9 cellular contexts compared by ENCODE assay signal in genomic region chr13:97259787-97260641, GRCh38. TPM values are rescaled to one million over a fixed set of nuclear protein-coding genes. Genes with fewer than 3 reads are reported as not detected.
DNase-seq lines count a peak whose midpoint lies in the region; ATAC-seq and TF ChIP-seq lines count a peak whose summit lies in the region.
"Had no signal": no experiment of that assay in that cellular context is flagged by ENCODE, and none has a peak within 500 bp of the region (broad histone marks: within the 10 kb centered on the region; RNA-seq: fewer than 3 reads in every experiment).

No MANE protein-coding gene starts in this region.

- H3K4me3 Mint-ChIP-seq in neural progenitor cell: no peak overlapping the region

- DNase-seq in Caki2 (ENCODE audit: low read depth) (peak; percentile 82), SHP77 treated with DMSO at 0.1 percent for 48 hours (lab: John Stamatoyannopoulos, UW) (peak; percentile 56), fibroblast of gingiva (ENCODE audit: low read depth) (peak; percentile 34), neural progenitor cell (ENCODE audit: low spot score) (no peak), NCI-H2081 (lab: John Stamatoyannopoulos, UW) (no peak), NCI-H345 (lab: John Stamatoyannopoulos, UW) (no peak), NCI-H2196 (lab: John Stamatoyannopoulos, UW; ENCODE audit: unreplicated experiment) (no peak)

- H3K27ac Mint-ChIP-seq in neural progenitor cell: peak overlapping the region; percentile 64

- no peaks in the 10 kb centered on the region for H3K9me3 ChIP-seq in neural progenitor cell (ENCODE audit: low read depth)

- no peaks in the 10 kb centered on the region for H4K20me1 ChIP-seq in neural progenitor cell (ENCODE audit: low read depth)

- H3K79me2 ChIP-seq in neural progenitor cell (ENCODE audit: low read depth): no peaks in the 10 kb centered on the region

- peaks cover 15% of the 10 kb centered on the region for H3K9me3 Mint-ChIP-seq in neural progenitor cell

- H3K4me1 ChIP-seq in neural progenitor cell: no peaks in the 10 kb centered on the region

- no peaks in the 10 kb centered on the region for H3K27me3 ChIP-seq in neural progenitor cell

- H3F3A ChIP-seq in neural progenitor cell (ENCODE audit: low read depth): no peaks in the 10 kb centered on the region

- H3K36me3 Mint-ChIP-seq in neural progenitor cell: peaks cover 11% of the 10 kb centered on the region

- H3K9ac ChIP-seq in neural progenitor cell: no peak overlapping the region

- in situ Hi-C loops in Caki2 (cut with HindIII; ENCODE audit: low pct_unique_long_range_greater_than_20kb, low sequenced_read_pairs): no loop called here

- no peaks in the 10 kb centered on the region for H3K36me3 ChIP-seq in neural progenitor cell

- H3K4me1 Mint-ChIP-seq in neural progenitor cell: peaks cover 21% of the 10 kb centered on the region

- H3K4me2 ChIP-seq in neural progenitor cell: no peak overlapping the region

- no peak overlapping the region for H2AFZ ChIP-seq in neural progenitor cell (replicated peaks)

- TF ChIP-seq CTCF in neural progenitor cell (IDR thresholded peaks at IDR 0.05): no peak

- H3K27me3 Mint-ChIP-seq in neural progenitor cell (ENCODE audit: insufficient read depth, low read depth): no peaks in the 10 kb centered on the region

- H3K27ac ChIP-seq in neural progenitor cell: no peak overlapping the region

- H3K4me3 ChIP-seq in neural progenitor cell: no peak overlapping the region
- H3K4me3 ChIP-seq: GM12878 had no signal

- ATAC-seq in HG03045 (IDR thresholded peaks at IDR 0.05; ENCODE audit: unreplicated experiment): no peak
- ATAC-seq: GM12878 had no signal

RNA-seq across cellular contexts. Expression of gene MBNL2, which starts 37.9 kb away (rescaled TPM):
- 9.6 and 14.0 TPM in 2 replicates for total RNA-seq in Caki2 (2014; rRNA removed; shearing (Covaris generic); ENCODE audit: low replicate concordance)
- total RNA-seq in neural progenitor cell (ENCODE audit: low replicate concordance): 19.6 and 25.0 TPM in 2 replicates

Comparison
In these comparisons a context has a peak if more than half of its experiments do, and no peak if none do; other contexts are left out.
1. DNase-seq: peak in Caki2 (single experiment), SHP77 treated with DMSO at 0.1 percent for 48 hours (single experiment) and fibroblast of gingiva (single experiment); none in neural progenitor cell (single experiment), NCI-H2081 (0 of 2), NCI-H345 (single experiment) and NCI-H2196 (single experiment).